ENCODE assay signal across 1 cellular context in genomic region chr20:34004790-34005457, GRCh38.
TF ChIP-seq lines count a peak whose summit lies in the region.

No MANE protein-coding gene starts in this region.

TF ChIP-seq in HepG2, 621 proteins besides CTCF, POLR2A, EP300 and RAD21 (continues in another document):
- peak; percentile 100 for TF ChIP-seq TCF7 (IDR thresholded peaks at IDR 0.05; ENCODE audit: low read depth)
- peak; percentile 97 for TF ChIP-seq TCF7L2 (IDR thresholded peaks at IDR 0.05; ENCODE audit: low read depth, low read length)
- peak; percentile 97 for TF ChIP-seq HOXD1 (CRISPR knock-in tag; IDR thresholded peaks at IDR 0.05)
- peak; percentile 32; the same call in 1 of the 2 replicates for TF ChIP-seq KDM5A (IDR thresholded peaks at IDR 0.05; ENCODE audit: borderline replicate concordance, low read length)
- TF ChIP-seq MEF2D (CRISPR knock-in tag; IDR thresholded peaks at IDR 0.05): peak; percentile 91
- peak; percentile 95 for TF ChIP-seq HNF1A (IDR thresholded peaks at IDR 0.05; ENCODE audit: low read depth)
- peak; percentile 98 for TF ChIP-seq HNF1A (CRISPR knock-in tag; IDR thresholded peaks at IDR 0.05; ENCODE audit: borderline replicate concordance)
- no peak for TF ChIP-seq RAD51 (IDR thresholded peaks at IDR 0.05; ENCODE audit: borderline replicate concordance)
- peak; percentile 98 for TF ChIP-seq SIX1 (CRISPR knock-in tag; IDR thresholded peaks at IDR 0.05; ENCODE audit: borderline replicate concordance)
- TF ChIP-seq ZBED4 (CRISPR knock-in tag; IDR thresholded peaks at IDR 0.05; ENCODE audit: borderline replicate concordance): peak; percentile 16; the same call in 1 of the 2 replicates
- no peak; the same call in 1 of the 2 replicates for TF ChIP-seq ZNF275 (CRISPR knock-in tag; IDR thresholded peaks at IDR 0.05; ENCODE audit: borderline replicate concordance)
- peak; percentile 57 for TF ChIP-seq ZNF292 (CRISPR knock-in tag; IDR thresholded peaks at IDR 0.05; ENCODE audit: borderline replicate concordance, low read depth)
- TF ChIP-seq SCMH1 (CRISPR knock-in tag; IDR thresholded peaks at IDR 0.05; ENCODE audit: borderline replicate concordance): no peak
- peak; percentile 77 for TF ChIP-seq ZNF274 (CRISPR knock-in tag; IDR thresholded peaks at IDR 0.05)
- no peak for TF ChIP-seq ZNF225 (CRISPR knock-in tag; IDR thresholded peaks at IDR 0.05)
- peak; percentile 74; the same call in 1 of the 2 replicates for TF ChIP-seq THAP11 (CRISPR knock-in tag; IDR thresholded peaks at IDR 0.05)
- peak; percentile 97 for TF ChIP-seq HNF1B (CRISPR knock-in tag; IDR thresholded peaks at IDR 0.05)
- TF ChIP-seq HOXA5 (CRISPR knock-in tag; IDR thresholded peaks at IDR 0.05): peak; percentile 93; the same call in 1 of the 2 replicates
- TF ChIP-seq ISL2 (CRISPR knock-in tag; IDR thresholded peaks at IDR 0.05): peak; percentile 100
- peak; percentile 97 for TF ChIP-seq RERE (CRISPR knock-in tag; IDR thresholded peaks at IDR 0.05; ENCODE audit: low read depth)
- TF ChIP-seq ZBTB26 (CRISPR knock-in tag; IDR thresholded peaks at IDR 0.05; ENCODE audit: borderline replicate concordance): no peak
- TF ChIP-seq ZNF639 (CRISPR knock-in tag; conservative IDR thresholded peaks at IDR 0.05): no peak
- no peak for TF ChIP-seq CREB1 (IDR thresholded peaks at IDR 0.05)
- TF ChIP-seq CREB1 (CRISPR knock-in tag; IDR thresholded peaks at IDR 0.05): peak; percentile 77
- peak; percentile 62; the same call in 1 of the 2 replicates for TF ChIP-seq ATF1 (CRISPR knock-in tag; IDR thresholded peaks at IDR 0.05)
- peak; percentile 25; the same call in 1 of the 2 replicates for TF ChIP-seq ARNT2 (CRISPR knock-in tag; IDR thresholded peaks at IDR 0.05; ENCODE audit: low read depth)
- TF ChIP-seq FUBP1 (CRISPR knock-in tag; IDR thresholded peaks at IDR 0.05; ENCODE audit: borderline replicate concordance): 0 out of 2 replicates have a peak, but pooled peaks have one; percentile 65
- no peak for TF ChIP-seq SOX6 (IDR thresholded peaks at IDR 0.05)
- peak; percentile 98 for TF ChIP-seq SOX6 (CRISPR knock-in tag; IDR thresholded peaks at IDR 0.05)
- TF ChIP-seq SOX13 (IDR thresholded peaks at IDR 0.05): peak; percentile 63
- peak in 1 of 2 experiments; percentile 97; a peak in 2 of 4 replicates for TF ChIP-seq SOX13 (CRISPR knock-in tag; conservative IDR thresholded peaks at IDR 0.05 in 1 of 2, IDR thresholded peaks at IDR 0.05 in 1 of 2)
- peak; percentile 90 for TF ChIP-seq HNF4A (CRISPR knock-in tag; IDR thresholded peaks at IDR 0.05)
- no peak for TF ChIP-seq MYC (CRISPR knock-in tag; IDR thresholded peaks at IDR 0.05; ENCODE audit: borderline replicate concordance)
- TF ChIP-seq ZBTB7B (CRISPR knock-in tag; IDR thresholded peaks at IDR 0.05): peak; percentile 46; the same call in 1 of the 2 replicates
- no peak for TF ChIP-seq FOXP1 (IDR thresholded peaks at IDR 0.05)
- peak; percentile 93 for TF ChIP-seq FOXP1 (CRISPR knock-in tag; IDR thresholded peaks at IDR 0.05)
